ENCODE assay signal across 8 cellular contexts in the genomic region with DNA sequence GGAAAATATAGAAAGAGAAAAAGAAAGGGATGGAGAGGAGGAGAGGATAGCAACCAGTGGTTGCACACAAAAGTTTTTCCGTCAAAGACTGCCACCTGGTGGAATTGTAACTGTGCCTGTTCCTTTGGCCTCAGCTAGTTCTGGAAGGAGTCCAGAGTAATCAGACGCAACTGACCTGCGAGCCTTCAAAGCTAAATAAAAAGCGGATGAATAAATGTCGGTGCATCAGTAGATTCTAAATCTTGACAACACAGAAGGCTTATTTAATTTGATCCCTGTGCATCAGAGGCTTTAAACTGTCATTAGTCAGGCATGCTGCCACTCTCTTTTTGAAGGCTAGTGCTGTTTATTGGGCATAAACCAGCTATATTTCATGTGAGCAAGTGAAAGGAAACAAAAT.
A peak's percentile ranks its signal among the peaks of the same experiment; 100 is the strongest.
DNase-seq lines count a peak whose midpoint lies in the region; ATAC-seq and TF ChIP-seq lines count a peak whose summit lies in the region.

No MANE protein-coding gene starts in this region.

- no peaks in the 10 kb centered on the region for H4K20me1 ChIP-seq in SU-DHL-6 (ENCODE audit: low read depth, low read length)

- TF ChIP-seq CTCF in AG10803 (conservative IDR thresholded peaks at IDR 0.05; ENCODE audit: low read length) (peak; percentile 55), GM13977 (IDR thresholded peaks at IDR 0.05; ENCODE audit: extremely low read depth, insufficient read depth, missing control alignments) (peak; percentile 78), SU-DHL-6 (IDR thresholded peaks at IDR 0.05; ENCODE audit: insufficient read depth, low read length, poor library complexity, severe bottlenecking) (peak; percentile 73)

- no peaks in the 10 kb centered on the region for H3K27me3 ChIP-seq in SU-DHL-6 (ENCODE audit: low read length)

- DNase-seq in AG10803 (ENCODE audit: low read depth) (peak; percentile 21), GM13977 (ENCODE audit: low spot score) (peak; percentile 58), NCI-H128 (lab: John Stamatoyannopoulos, UW; ENCODE audit: unreplicated experiment) (peak; percentile 58), ecto neural progenitor cell (ENCODE audit: low spot score) (peak; percentile 61), myocyte (ENCODE audit: low read depth) (peak; percentile 77), HCEC 1CT (no peak)

- no peaks in the 10 kb centered on the region for H3K36me3 ChIP-seq in SU-DHL-6 (ENCODE audit: low read length)

- H3F3A ChIP-seq in SU-DHL-6 (ENCODE audit: insufficient read depth), result no peaks in the 10 kb centered on the region

- H3K9ac ChIP-seq in SU-DHL-6 (ENCODE audit: low read length), result no peak overlapping the region

- no peaks in the 10 kb centered on the region for H3K79me2 ChIP-seq in SU-DHL-6 (ENCODE audit: insufficient read depth, low read length)

- no peaks in the 10 kb centered on the region for H3K9me3 ChIP-seq in SU-DHL-6 (ENCODE audit: insufficient read depth, low read length)

- H3K27ac ChIP-seq in SU-DHL-6 (ENCODE audit: low read depth, low read length), result no peak overlapping the region

- in situ Hi-C loops in GM13977 (cut with MboI; ENCODE audit: low pct_unique_long_range_greater_than_20kb, low sequenced_read_pairs, unreplicated experiment), result no loop called here

- peak; percentile 87 for ATAC-seq in HG02852 (IDR thresholded peaks at IDR 0.05; ENCODE audit: unreplicated experiment)

- H3K4me3 ChIP-seq in AG10803 (ENCODE audit: low read length) (no peak overlapping the region), SU-DHL-6 (ENCODE audit: insufficient read depth, low read length, poor library complexity, severe bottlenecking) (no peak overlapping the region)

- H2AFZ ChIP-seq in SU-DHL-6 (ENCODE audit: low read depth, low read length, severe bottlenecking), result no peak overlapping the region

- H3K4me2 ChIP-seq in SU-DHL-6 (ENCODE audit: low read depth, low read length, poor library complexity, severe bottlenecking), result no peak overlapping the region

- no peaks in the 10 kb centered on the region for H3K9me2 ChIP-seq in SU-DHL-6 (replicated peaks; ENCODE audit: insufficient read depth, low read length)
